In genomic region chr1:227966733-227967132, GRCh38 we compare ENCODE assay signal across 11 cellular contexts. TPM values are rescaled to one million over a fixed set of nuclear protein-coding genes. Genes with fewer than 3 reads are reported as not detected.
A peak's percentile ranks its signal among the peaks of the same experiment; 100 is the strongest.
DNase-seq lines count a peak whose midpoint lies in the region; FAIRE-seq and TF ChIP-seq lines count a peak whose summit lies in the region.
"Not testable (repeated sequence)": the region's sequence is repeated elsewhere in the genome, so short reads cannot be mapped to it uniquely, and the experiment has no call there.
"Had no signal": no experiment of that assay in that cellular context is flagged by ENCODE, and none has a peak within 500 bp of the region (broad histone marks: within the 10 kb centered on the region; RNA-seq: fewer than 3 reads in every experiment).

No MANE protein-coding gene starts in this region.

- TF ChIP-seq CTCF in 22Rv1 (IDR thresholded peaks at IDR 0.05), result peak; percentile 43
- not testable (repeated sequence) for TF ChIP-seq CTCF in astrocyte (IDR thresholded peaks at IDR 0.05; ENCODE audit: insufficient read depth, low read depth, low read length)

- H3K4me3 Mint-ChIP-seq in astrocyte (ENCODE audit: unreplicated experiment), result not testable (repeated sequence)

- H3K18ac ChIP-seq in mesenchymal stem cell (ENCODE audit: low read depth in 1 of 2, low read length in 2 of 2), result not testable (repeated sequence)

- H4K8ac ChIP-seq in mesenchymal stem cell (ENCODE audit: low read length), result not testable (repeated sequence)

- not testable (repeated sequence) for H2BK15ac ChIP-seq in mesenchymal stem cell (ENCODE audit: low read depth, poor library complexity, severe bottlenecking)

- H3K27me3 ChIP-seq in astrocyte (ENCODE audit: insufficient read depth, low read length); mesenchymal stem cell (ENCODE audit: control insufficient read depth in 1 of 2, insufficient read depth in 1 of 2, low read length in 2 of 2): not testable (repeated sequence)

- not testable (repeated sequence) for H3K4me1 Mint-ChIP-seq in astrocyte (ENCODE audit: low read depth, unreplicated experiment)

- not testable (repeated sequence) for H3K4me2 ChIP-seq in astrocyte (ENCODE audit: low read length); mesenchymal stem cell (ENCODE audit: low read length, poor library complexity, severe bottlenecking)

- not testable (repeated sequence) for H3K36me3 Mint-ChIP-seq in astrocyte (ENCODE audit: low read depth, unreplicated experiment)

- not testable (repeated sequence) for FAIRE-seq in astrocyte (lab: Jason Lieb, UNC)

- H2BK120ac ChIP-seq in mesenchymal stem cell (ENCODE audit: low read depth, low read length), result not testable (repeated sequence)

- not testable (repeated sequence) for H2BK12ac ChIP-seq in mesenchymal stem cell (ENCODE audit: low read length in 2 of 2)

- not testable (repeated sequence) for H3K14ac ChIP-seq in mesenchymal stem cell (ENCODE audit: low read length in 2 of 2)

- not testable (repeated sequence) for H2AK5ac ChIP-seq in mesenchymal stem cell (ENCODE audit: low read length, severe bottlenecking)

- H3K9me3 Mint-ChIP-seq in astrocyte (ENCODE audit: unreplicated experiment), result not testable (repeated sequence)

- H2BK5ac ChIP-seq in mesenchymal stem cell (ENCODE audit: low read depth, low read length, poor library complexity, severe bottlenecking), result not testable (repeated sequence)

- H3K4ac ChIP-seq in mesenchymal stem cell (ENCODE audit: low read depth in 1 of 2, low read length in 2 of 2), result not testable (repeated sequence)

- DNase-seq in Daoy (ENCODE audit: low read depth) (peak; percentile 49), HCEC 1CT (peak; percentile 52), M059J (ENCODE audit: low read depth) (peak; percentile 36), astrocyte (ENCODE audit: low read depth) (peak; percentile 30), dermis blood vessel endothelial cell (peak; percentile 13), fibroblast of peridontal ligament (ENCODE audit: extremely low read depth) (peak; percentile 65), mesenchymal stem cell (peak; percentile 28)

- H3K27ac Mint-ChIP-seq in astrocyte (ENCODE audit: unreplicated experiment), result not testable (repeated sequence)

- not testable (repeated sequence) for H3K9me3 ChIP-seq in astrocyte (ENCODE audit: insufficient read depth, low read depth, low read length); mesenchymal stem cell (ENCODE audit: control insufficient read depth, low read length)

- H3K23ac ChIP-seq in mesenchymal stem cell (ENCODE audit: low read length in 2 of 2), result not testable (repeated sequence)

- H4K20me1 ChIP-seq in astrocyte (ENCODE audit: insufficient read depth, low read length), result not testable (repeated sequence)

- H3K4me3 ChIP-seq in astrocyte (ENCODE audit: insufficient read depth, low read depth, low read length); mesenchymal stem cell (ENCODE audit: insufficient read depth in 1 of 2, low read depth in 1 of 2, low read length in 2 of 2): not testable (repeated sequence)

- H3K79me1 ChIP-seq in mesenchymal stem cell (replicated peaks; ENCODE audit: low read length, poor library complexity, severe bottlenecking), result not testable (repeated sequence)

- WGBS in mesenchymal stem cell, result 86% methylated on average over 1 of the region's 2 CpGs

- H3K27me3 Mint-ChIP-seq in astrocyte (ENCODE audit: low read depth, unreplicated experiment), result not testable (repeated sequence)

- H3K36me3 ChIP-seq in astrocyte (ENCODE audit: insufficient read depth, low read length); mesenchymal stem cell (ENCODE audit: control insufficient read depth in 1 of 2, insufficient read depth in 2 of 2, low read depth in 1 of 2, low read length in 2 of 2): not testable (repeated sequence)

- not testable (repeated sequence) for H4K91ac ChIP-seq in mesenchymal stem cell (ENCODE audit: low read length)

- H3K4me1 ChIP-seq in astrocyte (ENCODE audit: insufficient read depth, low read length); mesenchymal stem cell (ENCODE audit: control insufficient read depth, insufficient read depth, low read depth, low read length): not testable (repeated sequence)

- H2AFZ ChIP-seq in astrocyte (ENCODE audit: low read depth, low read length); mesenchymal stem cell (ENCODE audit: low read depth, low read length): not testable (repeated sequence)

- not testable (repeated sequence) for H3K79me2 ChIP-seq in astrocyte (ENCODE audit: insufficient read depth, low read length)

- not testable (repeated sequence) for H3K27ac ChIP-seq in 22Rv1; astrocyte (ENCODE audit: low read depth, low read length); mesenchymal stem cell (ENCODE audit: low read length, poor library complexity, severe bottlenecking)

- H3K9ac ChIP-seq in astrocyte (ENCODE audit: low read length); mesenchymal stem cell (ENCODE audit: low read length): not testable (repeated sequence)

RNA-seq across cellular contexts. Expression of gene WNT9A, which starts 19.0 kb away (rescaled TPM):
- total RNA-seq in Daoy (2014; rRNA removed; shearing (Covaris generic)), result 0.57 and 1.8 TPM in 2 replicates
- total RNA-seq in M059J (2014; rRNA removed; shearing (Covaris generic)), result 0.10 and 0.37 TPM in 2 replicates
- total RNA-seq in astrocyte, result 2.6 and 4.1 TPM in 2 replicates
- 1.8 and 2.9 TPM in 2 replicates for total RNA-seq in dermis blood vessel endothelial cell
- polyA plus RNA-seq in mesenchymal stem cell (2013, experiment 1 of 2), result 0.12 TPM
- polyA plus RNA-seq in mesenchymal stem cell (2013, experiment 2 of 2), result 0.12 TPM
- polyA plus RNA-seq: CD4-positive, CD25-positive, alpha-beta regulatory T cell had no signal

RNA-seq across cellular contexts. Expression of gene WNT3A, which starts 40.1 kb away (rescaled TPM):
- total RNA-seq in Daoy (2014; rRNA removed; shearing (Covaris generic)), result not detected in 2 replicates
- not detected in 2 replicates for total RNA-seq in M059J (2014; rRNA removed; shearing (Covaris generic))
- not detected in 2 replicates for total RNA-seq in astrocyte
- total RNA-seq in dermis blood vessel endothelial cell, result not detected in 2 replicates
- not detected for polyA plus RNA-seq in mesenchymal stem cell (2013, experiment 1 of 2)
- not detected for polyA plus RNA-seq in mesenchymal stem cell (2013, experiment 2 of 2)
- total RNA-seq: CD4-positive, CD25-positive, alpha-beta regulatory T cell; G401; SJSA1 had no signal
- polyA plus RNA-seq: CD4-positive, CD25-positive, alpha-beta regulatory T cell had no signal

Comparison
In these comparisons a context has a peak if more than half of its experiments do, and no peak if none do; other contexts are left out.
1. DNase-seq: peak in every context shown above with its lines; median percentile 65 in fibroblast of peridontal ligament; 52 in HCEC 1CT; 49 in Daoy; 36 in M059J; 30 in astrocyte; 28 in mesenchymal stem cell; 13 in dermis blood vessel endothelial cell.